1 cellular context compared by ENCODE assay signal in the genomic region with DNA sequence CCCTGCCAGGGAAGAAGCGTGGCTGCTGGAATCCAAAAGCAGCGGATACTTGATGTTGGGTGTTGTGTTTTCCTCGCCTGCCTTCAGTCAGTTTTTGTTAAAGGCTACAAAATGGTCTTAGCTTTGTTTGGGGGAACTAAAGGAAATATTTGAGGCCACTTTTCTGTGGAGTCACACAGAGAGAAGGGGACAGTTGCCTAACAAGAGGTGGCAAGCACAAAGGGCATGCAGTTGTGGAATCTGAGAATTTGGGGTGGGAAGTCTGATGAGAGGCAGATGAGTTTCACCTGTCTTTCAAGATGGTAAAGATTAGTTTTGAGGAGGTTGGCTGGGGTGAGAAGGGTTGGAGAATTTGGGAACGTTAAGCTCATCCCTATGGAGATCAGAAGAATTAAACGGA.
A peak's percentile ranks its signal among the peaks of the same experiment; 100 is the strongest.
TF ChIP-seq lines count a peak whose summit lies in the region.

No MANE protein-coding gene starts in this region.

TF ChIP-seq in GM12878, 131 proteins besides CTCF, POLR2A, EP300 and RAD21:
- TF ChIP-seq, protein P1, sequence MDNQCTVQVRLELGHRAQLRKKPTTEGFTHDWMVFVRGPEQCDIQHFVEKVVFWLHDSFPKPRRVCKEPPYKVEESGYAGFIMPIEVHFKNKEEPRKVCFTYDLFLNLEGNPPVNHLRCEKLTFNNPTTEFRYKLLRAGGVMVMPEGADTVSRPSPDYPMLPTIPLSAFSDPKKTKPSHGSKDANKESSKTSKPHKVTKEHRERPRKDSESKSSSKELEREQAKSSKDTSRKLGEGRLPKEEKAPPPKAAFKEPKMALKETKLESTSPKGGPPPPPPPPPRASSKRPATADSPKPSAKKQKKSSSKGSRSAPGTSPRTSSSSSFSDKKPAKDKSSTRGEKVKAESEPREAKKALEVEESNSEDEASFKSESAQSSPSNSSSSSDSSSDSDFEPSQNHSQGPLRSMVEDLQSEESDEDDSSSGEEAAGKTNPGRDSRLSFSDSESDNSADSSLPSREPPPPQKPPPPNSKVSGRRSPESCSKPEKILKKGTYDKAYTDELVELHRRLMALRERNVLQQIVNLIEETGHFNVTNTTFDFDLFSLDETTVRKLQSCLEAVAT (IDR thresholded peaks at IDR 0.05), result 0 out of 2 replicates have a peak, but pooled peaks have one; percentile 22
- TF ChIP-seq WRNIP1 (IDR thresholded peaks at IDR 0.05; ENCODE audit: borderline replicate concordance, low read depth, low read length) (0 out of 2 replicates have a peak, but pooled peaks have one; percentile 38), SPI1 (IDR thresholded peaks at IDR 0.05; ENCODE audit: borderline replicate concordance, insufficient read depth, low read depth, low read length) (no peak), POLR2AphosphoS5 (IDR thresholded peaks at IDR 0.05; ENCODE audit: low read length) (peak; percentile 51; the same call in 1 of the 2 replicates)
